ENCODE assay signal across 8 cellular contexts in the genomic region with DNA sequence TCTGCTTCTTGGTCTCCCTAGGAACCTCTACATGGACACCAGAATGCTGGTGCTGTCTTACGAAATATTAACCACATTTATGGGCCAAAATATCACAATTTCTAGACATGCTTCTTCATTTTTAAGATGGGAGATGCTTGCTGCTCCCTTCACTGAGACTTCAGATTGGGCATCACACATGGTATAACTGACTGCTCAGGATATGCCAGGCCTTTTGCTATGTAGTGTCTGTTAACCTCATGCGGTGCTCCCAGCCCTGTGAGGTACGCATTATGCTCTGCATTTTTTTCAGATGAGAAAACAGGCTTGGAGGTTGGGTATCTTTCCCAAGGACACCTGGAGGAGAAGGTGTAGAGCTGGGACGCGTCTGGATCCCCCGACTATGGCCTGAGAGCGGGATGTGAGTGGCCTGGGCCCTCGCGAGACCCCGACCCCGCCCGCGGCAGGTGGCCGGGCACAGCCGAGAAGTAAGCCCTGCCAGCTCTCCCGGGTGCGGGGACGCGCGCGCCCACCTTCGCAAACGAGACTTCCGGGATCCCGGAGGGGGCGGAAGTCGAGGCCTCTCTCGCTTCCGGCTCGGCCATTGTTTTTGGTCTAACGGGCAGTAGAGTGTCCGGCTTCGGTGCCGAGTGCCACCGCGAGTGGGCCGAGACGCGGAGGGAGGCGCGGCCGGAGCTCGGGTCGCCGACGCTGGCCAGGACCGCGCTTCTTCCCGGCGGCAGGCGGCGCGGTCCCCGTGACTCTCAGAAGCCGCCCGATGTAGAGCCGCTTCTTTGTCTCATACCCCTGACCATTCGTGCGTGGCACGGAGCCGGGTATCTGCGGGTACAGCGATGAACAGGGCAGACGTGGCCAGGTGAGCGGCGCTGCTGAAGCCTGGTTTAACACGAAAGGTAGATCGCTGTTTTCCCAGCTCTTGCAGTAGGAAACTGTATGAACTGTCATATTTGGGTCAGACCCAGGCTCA. TPM values are rescaled to one million over a fixed set of nuclear protein-coding genes. Genes with fewer than 3 reads are reported as not detected.
DNase-seq lines count a peak whose midpoint lies in the region; ATAC-seq and TF ChIP-seq lines count a peak whose summit lies in the region.

Gene ZKSCAN7, plus strand, starts transcription at position 568 of the 967 bp plus-strand sequence. CDS start 1,855 bp downstream, outside the sequence.

- H2AFZ ChIP-seq in neuronal stem cell (ENCODE audit: low read length), result peak within 1 kb of the TSS; percentile 99

- H3K23ac ChIP-seq in neuronal stem cell (ENCODE audit: low read depth, low read length, poor library complexity), result no peak within 1 kb of the TSS

- TF ChIP-seq POLR2A in Peyer's patch (IDR thresholded peaks at IDR 0.05), result no peak

- no CpG with 5 or more reads among the region's 68 CpGs for WGBS in neuronal stem cell (ENCODE audit: extremely low coverage in 2 of 2, insufficient read length in 2 of 2, insufficient replicate concordance in 1 of 2), 2 donors

- no peaks in the 10 kb centered on the region for H3K27me3 Mint-ChIP-seq in activated naive CD4-positive, alpha-beta T cell treated with anti-CD3 and anti-CD28 coated beads, Interleukin-2, amount 50 U/mL, for 24 hours

- peak within 1 kb of the TSS; percentile 97 for H3K9ac ChIP-seq in neuronal stem cell (ENCODE audit: low read depth, low read length, poor library complexity)
- H3K9ac ChIP-seq in subcutaneous abdominal adipose tissue (ENCODE audit: low read length in 5 of 5), result peak within 1 kb of the TSS; percentile 64 to 91 (median 79)

- 0 out of 2 replicates have a peak, but pooled peaks have one; percentile 10 for TF ChIP-seq CTCF in GM12875 (IDR thresholded peaks at IDR 0.05; ENCODE audit: borderline replicate concordance, insufficient read depth, low read depth, low read length)
- TF ChIP-seq CTCF in Peyer's patch (IDR thresholded peaks at IDR 0.05), result peak in 1 of 6 experiments; percentile 14

- H3K4me1 ChIP-seq in Peyer's patch (peaks cover 0 to 7% (median 2%) of the 10 kb centered on the region in 4 donors), neuronal stem cell (ENCODE audit: control insufficient read depth in 2 of 2, insufficient read depth in 1 of 2, low read depth in 1 of 2, low read length in 2 of 2) (peaks cover 3 to 6% of the 10 kb centered on the region in 2 donors), subcutaneous abdominal adipose tissue (ENCODE audit: control insufficient read depth in 5 of 5, insufficient read depth in 5 of 5, low read length in 5 of 5) (peaks cover 2 to 16% (median 14%) of the 10 kb centered on the region in 5 donors)

- no peaks in the 10 kb centered on the region for H3K79me1 ChIP-seq in neuronal stem cell (ENCODE audit: low read depth, low read length)

- no peak within 1 kb of the TSS for H2AK5ac ChIP-seq in neuronal stem cell (ENCODE audit: low read depth, low read length)

- peaks cover 21% of the 10 kb centered on the region for H3K4me1 Mint-ChIP-seq in activated naive CD4-positive, alpha-beta T cell treated with anti-CD3 and anti-CD28 coated beads, Interleukin-2, amount 50 U/mL, for 24 hours

- peak within 1 kb of the TSS; percentile 86 for H3K18ac ChIP-seq in neuronal stem cell (ENCODE audit: low read length)

- H3K9me3 ChIP-seq in Peyer's patch, result no peaks in the 10 kb centered on the region
- peaks cover under 1 to 40% of the 10 kb centered on the region in 2 donors for H3K9me3 ChIP-seq in neuronal stem cell (replicated peaks in 1 of 2; ENCODE audit: control insufficient read depth in 2 of 2, insufficient read depth in 1 of 2, low read depth in 1 of 2, low read length in 2 of 2)
- H3K9me3 ChIP-seq in subcutaneous abdominal adipose tissue (ENCODE audit: control insufficient read depth in 5 of 5, low read length in 5 of 5), result peaks cover 0 to 3% (median 0%) of the 10 kb centered on the region in 5 donors

- no peaks in the 10 kb centered on the region for H3K27me3 ChIP-seq in Peyer's patch
- H3K27me3 ChIP-seq in neuronal stem cell (ENCODE audit: control insufficient read depth in 3 of 3, insufficient read depth in 3 of 3, low read depth in 1 of 3, low read length in 3 of 3), result peaks cover 0 to 23% (median 6%) of the 10 kb centered on the region in 3 experiments
- peaks cover 0 to 13% (median 4%) of the 10 kb centered on the region in 5 donors for H3K27me3 ChIP-seq in subcutaneous abdominal adipose tissue (ENCODE audit: control insufficient read depth in 5 of 5, insufficient read depth in 4 of 5, low read length in 5 of 5)

- no peak within 1 kb of the TSS for H4K91ac ChIP-seq in neuronal stem cell (ENCODE audit: low read depth, low read length, poor library complexity)

- peak; percentile 57 to 69 (median 61) for DNase-seq in Peyer's patch
- DNase-seq in globus pallidus (ENCODE audit: low spot score), result peak; percentile 37
- DNase-seq in neuronal stem cell (ENCODE audit: low spot score), result peak; percentile 44

- no peak within 1 kb of the TSS for H2BK120ac ChIP-seq in neuronal stem cell (ENCODE audit: low read depth, low read length)

- H4K8ac ChIP-seq in neuronal stem cell (ENCODE audit: low read depth, low read length), result peak within 1 kb of the TSS; percentile 33

- H3K4me3 ChIP-seq in GM12875 (ENCODE audit: low read depth, low read length) (peak within 1 kb of the TSS; percentile 67), Peyer's patch (peak within 1 kb of the TSS; percentile 62 to 75 (median 72)), neuronal stem cell (ENCODE audit: low read length in 2 of 2) (peak within 1 kb of the TSS; percentile 82 to 90), subcutaneous abdominal adipose tissue (ENCODE audit: low read depth in 1 of 5, low read length in 5 of 5) (peak within 1 kb of the TSS; percentile 80 to 93 (median 91))

- peak within 1 kb of the TSS; percentile 94 for H3K4me3 Mint-ChIP-seq in activated naive CD4-positive, alpha-beta T cell treated with anti-CD3 and anti-CD28 coated beads, Interleukin-2, amount 50 U/mL, for 24 hours

- H2BK12ac ChIP-seq in neuronal stem cell (ENCODE audit: low read length), result no peak within 1 kb of the TSS

- H3K36me3 Mint-ChIP-seq in activated naive CD4-positive, alpha-beta T cell treated with anti-CD3 and anti-CD28 coated beads, Interleukin-2, amount 50 U/mL, for 24 hours, result peaks cover 11% of the 10 kb centered on the region

- no peak within 1 kb of the TSS for H2BK5ac ChIP-seq in neuronal stem cell (ENCODE audit: low read length)

- H3K36me3 ChIP-seq in Peyer's patch (peaks cover 0 to 6% (median 0%) of the 10 kb centered on the region in 3 donors), neuronal stem cell (replicated peaks in 1 of 2; ENCODE audit: control insufficient read depth in 2 of 2, insufficient read depth in 2 of 2, low read length in 2 of 2) (peaks cover 13 to 34% of the 10 kb centered on the region in 2 donors), subcutaneous abdominal adipose tissue (ENCODE audit: control insufficient read depth in 5 of 5, insufficient read depth in 5 of 5, low read length in 5 of 5) (peaks cover 0 to 8% (median 2%) of the 10 kb centered on the region in 5 donors)

- no peak within 1 kb of the TSS for H3K4ac ChIP-seq in neuronal stem cell (ENCODE audit: low read length)

- H3K4me2 ChIP-seq in neuronal stem cell (ENCODE audit: insufficient read depth, low read length, poor library complexity, severe bottlenecking), result peak within 1 kb of the TSS; percentile 64

- H3K27ac ChIP-seq in Peyer's patch, result peak within 1 kb of the TSS; percentile 50 to 69 (median 54)
- H3K27ac ChIP-seq in neuronal stem cell (replicated peaks; ENCODE audit: low read length), result no peak within 1 kb of the TSS
- peak within 1 kb of the TSS; percentile 28 for H3K27ac ChIP-seq in subcutaneous abdominal adipose tissue (ENCODE audit: low read depth, low read length)

- H3K9me3 Mint-ChIP-seq in activated naive CD4-positive, alpha-beta T cell treated with anti-CD3 and anti-CD28 coated beads, Interleukin-2, amount 50 U/mL, for 24 hours, result peaks cover 8% of the 10 kb centered on the region

- H2BK15ac ChIP-seq in neuronal stem cell (ENCODE audit: low read length), result no peak within 1 kb of the TSS

- ATAC-seq in HG02852 (IDR thresholded peaks at IDR 0.05; ENCODE audit: unreplicated experiment), result peak; percentile 83
- ATAC-seq in GM21447 (IDR thresholded peaks at IDR 0.05; ENCODE audit: unreplicated experiment), result no peak

- H3K14ac ChIP-seq in neuronal stem cell (ENCODE audit: low read length), result no peak within 1 kb of the TSS

- H3K27ac Mint-ChIP-seq in activated naive CD4-positive, alpha-beta T cell treated with anti-CD3 and anti-CD28 coated beads, Interleukin-2, amount 50 U/mL, for 24 hours, result peak within 1 kb of the TSS; percentile 61

RNA-seq across cellular contexts. Expression of gene ZKSCAN7, which starts in this region (rescaled TPM):
- total RNA-seq in Peyer's patch, result 1 to 10 TPM; 3.2 to 5.8 (median 4.1) TPM
- 7.2 TPM for polyA plus RNA-seq in neuronal stem cell (2013, experiment 1 of 2)
- polyA plus RNA-seq in neuronal stem cell (2013, experiment 2 of 2), result 7.6 TPM
